ENCODE assay signal across 17 cellular contexts in the genomic region with DNA sequence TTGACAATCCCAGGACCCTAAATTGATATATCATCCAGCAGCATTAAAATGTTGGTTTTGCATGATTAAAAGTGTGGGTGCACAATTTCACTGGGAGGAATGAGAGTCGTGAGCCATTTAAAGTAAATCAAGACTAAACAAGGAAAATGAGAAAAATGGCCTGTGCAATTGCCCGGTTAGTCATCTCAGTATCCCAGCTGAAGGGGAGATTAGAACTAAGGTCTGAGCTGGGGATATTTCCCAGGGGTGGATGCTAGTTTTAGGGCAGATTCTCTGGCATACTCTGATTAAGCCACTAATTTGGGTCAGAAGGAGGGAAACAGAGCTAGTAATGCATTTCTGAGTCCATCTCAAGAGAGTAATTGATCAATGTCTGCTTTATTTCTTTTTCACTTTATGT.
DNase-seq lines count a peak whose midpoint lies in the region; ATAC-seq, FAIRE-seq and TF ChIP-seq lines count a peak whose summit lies in the region.
"Had no signal": no experiment of that assay in that cellular context is flagged by ENCODE, and none has a peak within 500 bp of the region (broad histone marks: within the 10 kb centered on the region; RNA-seq: fewer than 3 reads in every experiment).

No MANE protein-coding gene starts in this region.

- peak overlapping the region; percentile 83 for H3K4me3 Mint-ChIP-seq in HFFc6
- no peak overlapping the region for H3K4me3 Mint-ChIP-seq in astrocyte (ENCODE audit: unreplicated experiment)
- H3K4me3 Mint-ChIP-seq: CD8-positive, alpha-beta T cell had no signal

- H3K4me3 ChIP-seq in astrocyte (ENCODE audit: insufficient read depth, low read depth, low read length), result no peak overlapping the region
- H3K4me3 ChIP-seq in subcutaneous abdominal adipose tissue (ENCODE audit: low read depth in 1 of 5, low read length in 5 of 5), result no peak overlapping the region
- H3K4me3 ChIP-seq: K562, SJCRH30 had no signal

- H3K36me3 Mint-ChIP-seq in HFFc6 (ENCODE audit: low read depth) (0 out of 2 replicates have a peak, but pooled peaks cover 1% of the 10 kb centered on the region), astrocyte (ENCODE audit: low read depth, unreplicated experiment) (no peaks in the 10 kb centered on the region)
- H3K36me3 Mint-ChIP-seq: CD8-positive, alpha-beta T cell had no signal

- H3K4me1 ChIP-seq in astrocyte (ENCODE audit: insufficient read depth, low read length) (peaks cover 42% of the 10 kb centered on the region), subcutaneous abdominal adipose tissue (ENCODE audit: control insufficient read depth in 5 of 5, insufficient read depth in 5 of 5, low read length in 5 of 5) (peaks cover 0 to 26% (median 19%) of the 10 kb centered on the region in 5 donors)
- H3K4me1 ChIP-seq: SJCRH30 had no signal

- no peak for FAIRE-seq in astrocyte (lab: Jason Lieb, UNC)
- FAIRE-seq: K562 had no signal

- H3K9me3 ChIP-seq in astrocyte (ENCODE audit: insufficient read depth, low read depth, low read length) (no peaks in the 10 kb centered on the region), subcutaneous abdominal adipose tissue (ENCODE audit: control insufficient read depth in 5 of 5, low read length in 5 of 5) (no peaks in the 10 kb centered on the region)
- H3K9me3 ChIP-seq: SJCRH30 had no signal

- H3K4me1 Mint-ChIP-seq in HFFc6 (ENCODE audit: low read depth) (peaks cover 78% of the 10 kb centered on the region), astrocyte (ENCODE audit: low read depth, unreplicated experiment) (peaks cover 38% of the 10 kb centered on the region)

- H3K79me2 ChIP-seq in astrocyte (ENCODE audit: insufficient read depth, low read length), result no peaks in the 10 kb centered on the region

- H4K20me1 ChIP-seq in astrocyte (ENCODE audit: insufficient read depth, low read length), result no peaks in the 10 kb centered on the region

- H3K36me3 ChIP-seq in astrocyte (ENCODE audit: insufficient read depth, low read length) (no peaks in the 10 kb centered on the region), subcutaneous abdominal adipose tissue (ENCODE audit: control insufficient read depth in 5 of 5, insufficient read depth in 5 of 5, low read length in 5 of 5) (no peaks in the 10 kb centered on the region)
- H3K36me3 ChIP-seq: SJCRH30 had no signal

- H3K9me3 Mint-ChIP-seq in HFFc6, result no peaks in the 10 kb centered on the region
- H3K9me3 Mint-ChIP-seq in astrocyte (ENCODE audit: unreplicated experiment), result peaks cover 3% of the 10 kb centered on the region
- H3K9me3 Mint-ChIP-seq: CD8-positive, alpha-beta T cell had no signal

- TF ChIP-seq CTCF in HFFc6 (IDR thresholded peaks at IDR 0.05), result no peak
- no peak for TF ChIP-seq CTCF in astrocyte (IDR thresholded peaks at IDR 0.05; ENCODE audit: insufficient read depth, low read depth, low read length)

- no peak for ATAC-seq in HG02981 (IDR thresholded peaks at IDR 0.05; ENCODE audit: unreplicated experiment)
- ATAC-seq: CD8-positive, alpha-beta T cell; K562; PC-3 had no signal

- H3K4me2 ChIP-seq in astrocyte (ENCODE audit: low read length), result peak overlapping the region; percentile 74

- DNase-seq in HFFc6 (no peak), astrocyte (ENCODE audit: low read depth) (peak; percentile 61), iris pigment epithelial cell (ENCODE audit: low read depth) (peak; percentile 41), LoVo (ENCODE audit: low spot score) (no peak), NCI-H2227 (lab: John Stamatoyannopoulos, UW; ENCODE audit: unreplicated experiment) (no peak)
- DNase-seq: CD8-positive, alpha-beta T cell; HCEC 1CT; NCI-H1417 treated with DMSO at 0.1 percent for 48 hours; NCI-H2029 treated with DMSO at 0.1 percent for 48 hours; NCI-H2171 treated with DMSO at 0.1 percent for 48 hours; NCI-H510A; NCI-H82; PC-3; SJCRH30 had no signal

- H3K27ac Mint-ChIP-seq in HFFc6 (peak overlapping the region; percentile 100), astrocyte (ENCODE audit: unreplicated experiment) (peak overlapping the region; percentile 5)
- H3K27ac Mint-ChIP-seq: CD8-positive, alpha-beta T cell had no signal

- no peak overlapping the region for H2AFZ ChIP-seq in astrocyte (ENCODE audit: low read depth, low read length)

- peak overlapping the region; percentile 79 for H3K9ac ChIP-seq in astrocyte (ENCODE audit: low read length)
- no peak overlapping the region for H3K9ac ChIP-seq in subcutaneous abdominal adipose tissue (ENCODE audit: low read length in 5 of 5)

- H3K27me3 ChIP-seq in astrocyte (ENCODE audit: insufficient read depth, low read length) (no peaks in the 10 kb centered on the region), subcutaneous abdominal adipose tissue (ENCODE audit: control insufficient read depth in 5 of 5, insufficient read depth in 4 of 5, low read length in 5 of 5) (no peaks in the 10 kb centered on the region)
- H3K27me3 ChIP-seq: SJCRH30 had no signal

- H3K27ac ChIP-seq in astrocyte (ENCODE audit: low read depth, low read length), result peak overlapping the region; percentile 99
- peak overlapping the region; percentile 42 for H3K27ac ChIP-seq in subcutaneous abdominal adipose tissue (ENCODE audit: low read depth, low read length)
- H3K27ac ChIP-seq: SJCRH30 had no signal

- no peaks in the 10 kb centered on the region for H3K27me3 Mint-ChIP-seq in HFFc6 (ENCODE audit: insufficient read depth)
- H3K27me3 Mint-ChIP-seq in astrocyte (ENCODE audit: low read depth, unreplicated experiment), result peaks cover 5% of the 10 kb centered on the region

Comparison
In these comparisons a context has a peak if more than half of its experiments do, and no peak if none do; other contexts are left out.
1. DNase-seq: peak in astrocyte (single experiment) and iris pigment epithelial cell (single experiment); none in HFFc6 (single experiment), LoVo (single experiment) and NCI-H2227 (single experiment).